ENCODE assay signal across 8 cellular contexts in genomic region chr19:11813801-11814706, GRCh38. TPM values are rescaled to one million over a fixed set of nuclear protein-coding genes. Genes with fewer than 3 reads are reported as not detected.
DNase-seq lines count a peak whose midpoint lies in the region; ATAC-seq and TF ChIP-seq lines count a peak whose summit lies in the region.

TSS of gene ZNF440 (plus strand) at chr19:11814273. CDS start at chr19:11814448, 175 bp downstream.

- H3K4me3 ChIP-seq in AG04450 (ENCODE audit: low read depth, low read length) (peak within 1 kb of the TSS; percentile 97), choroid plexus epithelial cell (ENCODE audit: low read depth, low read length) (peak within 1 kb of the TSS; percentile 98)

- POLR2A ChIA-PET in AG04450 (lab: Yijun Ruan, JAX): interaction anchor here (1.9 kb wide), 1 partner anchor 16 kb away, joined by 5 read pairs; the partner anchor contains the start of gene ZNF491

- H3K27me3 ChIP-seq in AG04450 (ENCODE audit: control insufficient read depth, insufficient read depth, low read length) (no peaks in the 10 kb centered on the region), layer of hippocampus (ENCODE audit: control insufficient read depth, insufficient read depth, low read length) (no peaks in the 10 kb centered on the region)

- peak within 1 kb of the TSS; percentile 68 for H3K27ac ChIP-seq in AG04450 (ENCODE audit: low read depth, low read length)
- peak within 1 kb of the TSS; percentile 66 for H3K27ac ChIP-seq in layer of hippocampus (ENCODE audit: low read depth, low read length)

- peak; percentile 93 for ATAC-seq in GM18870 (IDR thresholded peaks at IDR 0.05; ENCODE audit: unreplicated experiment)
- peak; percentile 98 for ATAC-seq in HG03108 (IDR thresholded peaks at IDR 0.05; ENCODE audit: unreplicated experiment)

- peaks cover 21% of the 10 kb centered on the region for H3K9me3 ChIP-seq in AG04450 (ENCODE audit: control insufficient read depth, insufficient read depth, low read length)

- DNase-seq in AG04450 (ENCODE audit: low read depth, low spot score): peak; percentile 78
- DNase-seq in NCI-H345 (lab: John Stamatoyannopoulos, UW): peak; percentile 61
- DNase-seq in activated CD4-positive, alpha-beta T cell treated with anti-CD3 and anti-CD28 coated beads for 1 hour: peak; percentile 72
- peak; percentile 96 for DNase-seq in choroid plexus epithelial cell (ENCODE audit: low read depth)
- DNase-seq in stimulated activated CD4-positive, alpha-beta T cell treated with anti-CD3 and anti-CD28 coated beads, Interleukin-1b, Interleukin-23, amount 100 ng/mL, for 24 hours (ENCODE audit: low read depth in 4 of 4, low spot score in 1 of 4): peak; percentile 67 to 85 (median 76)

- CTCF ChIA-PET in AG04450 (lab: Charles Lee): interaction anchor here (1.2 to 8.4 kb wide), 3 partner anchors 16 to 712 kb away, joined by 3 to 64 read pairs (median 6); partner anchors contain the start of gene ZNF491

- TF ChIP-seq CTCF in AG04450 (IDR thresholded peaks at IDR 0.05; ENCODE audit: low read depth, low read length) (no peak), choroid plexus epithelial cell (conservative IDR thresholded peaks at IDR 0.05; ENCODE audit: low read depth, low read length) (no peak)

RNA-seq across cellular contexts. Expression of gene ZNF440, which starts in this region (rescaled TPM):
- polyA plus RNA-seq in AG04450 (2011; rRNA removed): 4.9 and 6.3 TPM in 2 replicates
- polyA minus RNA-seq in AG04450 (2011; rRNA and poly(A)+ RNA removed): 6.3 and 9.8 TPM in 2 replicates

Comparison
In these comparisons a context has a peak if more than half of its experiments do, and no peak if none do; other contexts are left out.
1. Peak in every context shown above with its lines: DNase-seq, ATAC-seq, H3K4me3 ChIP-seq and H3K27ac ChIP-seq.